In the genomic region with DNA sequence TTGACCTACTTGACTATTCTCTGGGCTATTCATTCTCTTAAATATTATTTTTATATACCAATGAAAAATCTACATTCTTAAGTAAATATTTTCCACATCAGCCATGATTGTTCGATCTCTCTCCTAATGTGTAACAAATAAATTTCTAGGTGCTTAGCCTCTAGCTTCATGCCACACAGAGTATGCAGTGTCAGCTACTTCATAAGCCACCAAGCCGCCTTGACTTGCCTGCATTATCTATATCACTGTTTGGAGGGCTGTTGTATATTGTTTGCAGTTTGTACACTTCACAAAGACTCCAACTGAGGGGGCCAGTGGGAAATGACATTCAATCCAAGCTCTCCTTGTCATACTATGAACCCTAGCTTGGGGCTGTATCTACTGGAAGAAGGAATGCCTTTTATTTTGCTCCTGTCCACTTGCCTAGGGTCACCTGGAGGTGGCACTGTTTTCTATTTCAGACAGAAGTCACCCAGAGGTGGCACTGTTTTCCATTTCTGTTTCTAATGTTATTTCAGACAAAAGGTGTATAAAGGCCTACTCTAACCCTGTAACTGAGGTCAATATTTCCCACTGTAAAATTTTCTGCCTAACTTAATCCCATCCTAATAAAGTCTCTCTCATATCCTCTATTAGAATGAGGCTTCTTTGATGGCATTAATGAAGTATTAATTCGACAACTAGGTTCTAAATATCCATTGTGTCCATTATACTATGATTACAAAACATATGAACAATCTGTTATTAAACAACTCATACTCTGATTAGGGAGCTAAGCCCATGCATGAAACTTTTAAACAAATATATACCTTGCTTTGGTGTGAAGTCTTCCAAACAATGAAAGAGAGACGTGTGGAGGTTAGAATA, we compare ENCODE assay signal across 8 cellular contexts. TPM values are rescaled to one million over a fixed set of nuclear protein-coding genes. Genes with fewer than 3 reads are reported as not detected.
DNase-seq lines count a peak whose midpoint lies in the region; ATAC-seq, FAIRE-seq and TF ChIP-seq lines count a peak whose summit lies in the region.

No MANE protein-coding gene starts in this region.

- in situ Hi-C loops in HAP-1 (cut with MboI; ENCODE audit: low sequenced_read_pairs) = no loop called here

- DNase-seq in GM06990 (ENCODE audit: extremely low read depth, insufficient read length) (peak; percentile 4), HAP-1 (ENCODE audit: low spot score in 2 of 2) (peak; percentile 64 to 79), colonic mucosa (peak; percentile 48), GM03348 (ENCODE audit: low spot score) (no peak)
- DNase-seq in naive thymus-derived CD8-positive, alpha-beta T cell = peak in 9 of 10 donors; percentile 8 to 71 (median 51)

- H3K27ac ChIP-seq in 22Rv1 (no peak overlapping the region), colonic mucosa (no peak overlapping the region)

- H3K9ac ChIP-seq in colonic mucosa (ENCODE audit: low read depth in 2 of 2, low read length in 2 of 2) = no peak overlapping the region

- H3K36me3 ChIP-seq in GM06990 (ENCODE audit: control insufficient read depth, insufficient read depth, low read length) = no peaks in the 10 kb centered on the region
- H3K36me3 ChIP-seq in HAP-1 (replicated peaks) = no peaks in the 10 kb centered on the region
- no peaks in the 10 kb centered on the region for H3K36me3 ChIP-seq in colonic mucosa

- FAIRE-seq in TTC549 (lab: Jason Lieb, UNC) = peak; percentile 85

- H3K4me1 ChIP-seq in HAP-1 = peaks cover 4% of the 10 kb centered on the region
- H3K4me1 ChIP-seq in colonic mucosa = no peaks in the 10 kb centered on the region

- POLR2A ChIA-PET in naive thymus-derived CD8-positive, alpha-beta T cell (lab: Charles Lee) = interaction anchor here (0.7 kb wide), 1 partner anchor 75 kb away, joined by 3 read pairs; no protein-coding TSS in a partner anchor

- H3K36me3 Mint-ChIP-seq in naive thymus-derived CD8-positive, alpha-beta T cell = no peaks in the 10 kb centered on the region

- H3K9me3 ChIP-seq in HAP-1 = no peaks in the 10 kb centered on the region
- no peaks in the 10 kb centered on the region for H3K9me3 ChIP-seq in colonic mucosa

- H3K9me3 Mint-ChIP-seq in naive thymus-derived CD8-positive, alpha-beta T cell = no peaks in the 10 kb centered on the region

- H3K4me1 Mint-ChIP-seq in naive thymus-derived CD8-positive, alpha-beta T cell = peaks cover 0 to 9% (median 3%) of the 10 kb centered on the region in 4 donors

- TF ChIP-seq CTCF in 22Rv1 (IDR thresholded peaks at IDR 0.05) (peak; percentile 82), GM06990 (IDR thresholded peaks at IDR 0.05; ENCODE audit: insufficient read depth, low read length, poor library complexity, severe bottlenecking) (peak; percentile 94), LNCAP (IDR thresholded peaks at IDR 0.05) (peak; percentile 84), colonic mucosa (IDR thresholded peaks at IDR 0.05) (peak; percentile 75)

- intact Hi-C loops in colonic mucosa (cut with DNase I) = loop anchor here (5.0 kb wide), 2 partner anchors 144 to 264 kb away; no protein-coding TSS in a partner anchor

- no peak overlapping the region for H3K4me3 ChIP-seq in GM06990 (replicated peaks; ENCODE audit: low read depth, low read length)
- no peak overlapping the region for H3K4me3 ChIP-seq in HAP-1
- no peak overlapping the region for H3K4me3 ChIP-seq in colonic mucosa

- no peak overlapping the region for H3K27ac Mint-ChIP-seq in naive thymus-derived CD8-positive, alpha-beta T cell

- no peak overlapping the region for H3K4me3 Mint-ChIP-seq in naive thymus-derived CD8-positive, alpha-beta T cell

- H3K27me3 ChIP-seq in GM06990 (replicated peaks; ENCODE audit: control insufficient read depth, insufficient read depth, low read length) (no peaks in the 10 kb centered on the region), HAP-1 (ENCODE audit: low read depth) (no peaks in the 10 kb centered on the region), colonic mucosa (no peaks in the 10 kb centered on the region)

- ATAC-seq in naive thymus-derived CD8-positive, alpha-beta T cell = peak; percentile 78 to 79

- no peaks in the 10 kb centered on the region for H3K27me3 Mint-ChIP-seq in naive thymus-derived CD8-positive, alpha-beta T cell

RNA-seq across cellular contexts. Expression of a gene that starts 36.4 kb away (rescaled TPM):
- 10 to 100 TPM; 10.4 to 24.6 TPM for total RNA-seq in colonic mucosa
- total RNA-seq in naive thymus-derived CD8-positive, alpha-beta T cell = 1 to 10 TPM; 1.6 to 2.1 TPM
- under 1 TPM in 2 of 3 donors, not detected in 1; 0.10 to 0.39 TPM for polyA plus RNA-seq in naive thymus-derived CD8-positive, alpha-beta T cell
